In genomic region chr19:35879770-35880317, GRCh38 we compare ENCODE assay signal across 8 cellular contexts. TPM values are rescaled to one million over a fixed set of nuclear protein-coding genes. Genes with fewer than 3 reads are reported as not detected.
DNase-seq lines count a peak whose midpoint lies in the region; ATAC-seq lines count a peak whose summit lies in the region.

No MANE protein-coding gene starts in this region.

- no peak overlapping the region for H3K4me3 Mint-ChIP-seq in activated CD8-positive, alpha-beta T cell treated with anti-CD3 and anti-CD28 coated beads, Interleukin-2, amount 10 ng/mL, durations not matched to agents 7 days and 5 days

- H3K27me3 Mint-ChIP-seq in activated CD8-positive, alpha-beta T cell treated with anti-CD3 and anti-CD28 coated beads, Interleukin-2, amount 10 ng/mL, durations not matched to agents 7 days and 5 days (ENCODE audit: low read depth): peaks cover 5% of the 10 kb centered on the region

- peak; percentile 88 for ATAC-seq in activated CD8-positive, alpha-beta T cell treated with anti-CD3 and anti-CD28 coated beads, Interleukin-2, amount 10 ng/mL, durations not matched to agents 7 days and 5 days
- no peak for ATAC-seq in HG02678 (IDR thresholded peaks at IDR 0.05; ENCODE audit: unreplicated experiment)

- no peak overlapping the region for H3K27ac Mint-ChIP-seq in activated CD8-positive, alpha-beta T cell treated with anti-CD3 and anti-CD28 coated beads, Interleukin-2, amount 10 ng/mL, durations not matched to agents 7 days and 5 days

- peaks cover 12% of the 10 kb centered on the region for H3K4me1 Mint-ChIP-seq in activated CD8-positive, alpha-beta T cell treated with anti-CD3 and anti-CD28 coated beads, Interleukin-2, amount 10 ng/mL, durations not matched to agents 7 days and 5 days (ENCODE audit: low read depth)

- no peaks in the 10 kb centered on the region for H3K36me3 Mint-ChIP-seq in activated CD8-positive, alpha-beta T cell treated with anti-CD3 and anti-CD28 coated beads, Interleukin-2, amount 10 ng/mL, durations not matched to agents 7 days and 5 days (ENCODE audit: low read depth)

- CTCF ChIA-PET in activated CD8-positive, alpha-beta T cell treated with anti-CD3 and anti-CD28 coated beads, Interleukin-2, amount 10 ng/mL, durations not matched to agents 7 days and 5 days (lab: Charles Lee): interaction anchor here (0.7 to 7.5 kb wide), 3 partner anchors 52 to 80 kb away, joined by 3 to 95 read pairs (median 4); no protein-coding TSS in a partner anchor

- H3K9me3 Mint-ChIP-seq in activated CD8-positive, alpha-beta T cell treated with anti-CD3 and anti-CD28 coated beads, Interleukin-2, amount 10 ng/mL, durations not matched to agents 7 days and 5 days (ENCODE audit: insufficient read depth): no peaks in the 10 kb centered on the region

- DNase-seq in SIG-M5 treated with dmso at 0.1 percent for 504 hours (lab: John Stamatoyannopoulos, UW; ENCODE audit: unreplicated experiment) (peak; percentile 82), SIG-M5 (lab: John Stamatoyannopoulos, UW) (no peak), NCI-H82 (lab: John Stamatoyannopoulos, UW) (peak; percentile 91), lung microvascular endothelial cell (ENCODE audit: low read depth in 2 of 2) (peak; percentile 85 to 90)
- DNase-seq in activated CD8-positive, alpha-beta T cell treated with anti-CD3 and anti-CD28 coated beads, Interleukin-2, amount 10 ng/mL, durations not matched to agents 7 days and 5 days: peak; percentile 92
- peak; percentile 67 for DNase-seq in effector CD8-positive, alpha-beta T cell (lab: John Stamatoyannopoulos, UW)
- peak; percentile 68 for DNase-seq in stimulated activated CD8-positive, alpha-beta memory T cell treated with anti-CD3 and anti-CD28 coated beads, Interleukin-7, amount 100 ng/mL, for 24 hours (ENCODE audit: low read depth)

- POLR2A ChIA-PET in activated CD8-positive, alpha-beta T cell treated with anti-CD3 and anti-CD28 coated beads, Interleukin-2, amount 10 ng/mL, durations not matched to agents 7 days and 5 days (lab: Charles Lee): no interaction called here

RNA-seq across cellular contexts. Expression of gene APLP1, which starts 11.5 kb away (rescaled TPM):
- total RNA-seq in activated CD8-positive, alpha-beta T cell treated with anti-CD3 and anti-CD28 coated beads, Interleukin-2, amount 10 ng/mL, durations not matched to agents 7 days and 5 days: 1 to 10 TPM in 1 of 2 experiments, under 1 TPM in 1; 0.87 to 1.4 TPM
- 1.2 and 2.2 TPM in 2 replicates for total RNA-seq in lung microvascular endothelial cell

RNA-seq across cellular contexts. Expression of gene NFKBID, which starts 20.5 kb away (rescaled TPM):
- 10 to 100 TPM; 39.0 to 40.7 TPM for total RNA-seq in activated CD8-positive, alpha-beta T cell treated with anti-CD3 and anti-CD28 coated beads, Interleukin-2, amount 10 ng/mL, durations not matched to agents 7 days and 5 days
- total RNA-seq in lung microvascular endothelial cell: 1.3 and 3.8 TPM in 2 replicates

RNA-seq across cellular contexts. Expression of gene HCST, which starts 22.5 kb away (rescaled TPM):
- 100 to 1,000 TPM; 196 to 216 TPM for total RNA-seq in activated CD8-positive, alpha-beta T cell treated with anti-CD3 and anti-CD28 coated beads, Interleukin-2, amount 10 ng/mL, durations not matched to agents 7 days and 5 days
- 0.22 and 0.40 TPM in 2 replicates for total RNA-seq in lung microvascular endothelial cell

RNA-seq across cellular contexts. Expression of gene KIRREL2, which starts 23.1 kb away (rescaled TPM):
- total RNA-seq in activated CD8-positive, alpha-beta T cell treated with anti-CD3 and anti-CD28 coated beads, Interleukin-2, amount 10 ng/mL, durations not matched to agents 7 days and 5 days: 1 to 10 TPM; 1.9 to 2.2 TPM
- not detected in 2 replicates for total RNA-seq in lung microvascular endothelial cell

RNA-seq across cellular contexts. Expression of gene NPHS1, which starts 27.5 kb away (rescaled TPM):
- total RNA-seq in activated CD8-positive, alpha-beta T cell treated with anti-CD3 and anti-CD28 coated beads, Interleukin-2, amount 10 ng/mL, durations not matched to agents 7 days and 5 days: not detected
- not detected in 2 replicates for total RNA-seq in lung microvascular endothelial cell

Comparison
In these comparisons a context has a peak if more than half of its experiments do, and no peak if none do; other contexts are left out.
1. RNA of gene HCST, which starts 22.5 kb away (total RNA-seq): 196 to 216 TPM in activated CD8-positive, alpha-beta T cell treated with anti-CD3 and anti-CD28 coated beads, Interleukin-2, amount 10 ng/mL, durations not matched to agents 7 days and 5 days; 0.22 to 0.40 TPM in lung microvascular endothelial cell; every median in the first group is over 100 times any median in the second.